ENCODE assay signal across 1 cellular context in the genomic region with DNA sequence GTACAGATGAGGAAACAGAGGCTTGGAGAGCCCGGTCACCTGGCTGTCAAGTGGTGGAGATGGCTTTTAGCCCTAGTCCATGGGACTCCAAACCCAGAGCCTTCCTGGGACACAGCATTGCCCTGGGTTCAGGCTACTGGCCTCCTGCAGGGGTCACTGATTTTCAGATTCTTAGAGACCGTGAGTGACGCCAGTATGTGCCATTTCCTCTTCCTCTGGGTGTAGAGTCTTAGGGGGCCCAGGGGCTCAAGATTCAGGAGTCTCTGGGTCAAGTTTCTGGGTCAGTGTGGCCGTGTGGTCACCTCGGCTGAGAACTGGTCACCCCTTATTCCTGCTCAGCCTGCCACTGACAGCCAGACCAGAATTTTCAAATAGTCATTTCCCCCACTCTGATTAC.
TF ChIP-seq lines count a peak whose summit lies in the region.

No MANE protein-coding gene starts in this region.

TF ChIP-seq in HCT116, 20 proteins besides CTCF, POLR2A, EP300 and RAD21:
- TF ChIP-seq SIN3A (IDR thresholded peaks at IDR 0.05; ENCODE audit: low read depth) (no peak), JUND (IDR thresholded peaks at IDR 0.05) (no peak), REST (IDR thresholded peaks at IDR 0.05; ENCODE audit: low read depth) (no peak), ELF1 (IDR thresholded peaks at IDR 0.05; ENCODE audit: borderline replicate concordance, low read depth) (no peak), SRF (IDR thresholded peaks at IDR 0.05; ENCODE audit: low read depth) (no peak), CEBPB (IDR thresholded peaks at IDR 0.05; ENCODE audit: low read depth) (no peak), YY1 (IDR thresholded peaks at IDR 0.05; ENCODE audit: extremely low read depth, insufficient replicate concordance, low read depth, low read length) (no peak)
- TF ChIP-seq, protein P1, sequence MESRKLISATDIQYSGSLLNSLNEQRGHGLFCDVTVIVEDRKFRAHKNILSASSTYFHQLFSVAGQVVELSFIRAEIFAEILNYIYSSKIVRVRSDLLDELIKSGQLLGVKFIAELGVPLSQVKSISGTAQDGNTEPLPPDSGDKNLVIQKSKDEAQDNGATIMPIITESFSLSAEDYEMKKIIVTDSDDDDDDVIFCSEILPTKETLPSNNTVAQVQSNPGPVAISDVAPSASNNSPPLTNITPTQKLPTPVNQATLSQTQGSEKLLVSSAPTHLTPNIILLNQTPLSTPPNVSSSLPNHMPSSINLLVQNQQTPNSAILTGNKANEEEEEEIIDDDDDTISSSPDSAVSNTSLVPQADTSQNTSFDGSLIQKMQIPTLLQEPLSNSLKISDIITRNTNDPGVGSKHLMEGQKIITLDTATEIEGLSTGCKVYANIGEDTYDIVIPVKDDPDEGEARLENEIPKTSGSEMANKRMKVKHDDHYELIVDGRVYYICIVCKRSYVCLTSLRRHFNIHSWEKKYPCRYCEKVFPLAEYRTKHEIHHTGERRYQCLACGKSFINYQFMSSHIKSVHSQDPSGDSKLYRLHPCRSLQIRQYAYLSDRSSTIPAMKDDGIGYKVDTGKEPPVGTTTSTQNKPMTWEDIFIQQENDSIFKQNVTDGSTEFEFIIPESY (IDR thresholded peaks at IDR 0.05; ENCODE audit: extremely low read depth, insufficient replicate concordance, low read length) = no peak
